In genomic region chr2:109612991-109613921, GRCh38 we compare ENCODE assay signal across 1 cellular context.
A peak's percentile ranks its signal among the peaks of the same experiment; 100 is the strongest.
TF ChIP-seq lines count a peak whose summit lies in the region.

No MANE protein-coding gene starts in this region.

TF ChIP-seq in HepG2, 621 proteins besides CTCF, POLR2A, EP300 and RAD21 (continued from another document and continues in another):
- TF ChIP-seq BCLAF1 (IDR thresholded peaks at IDR 0.05) (no peak), ZBTB7B (CRISPR knock-in tag; IDR thresholded peaks at IDR 0.05) (no peak), ZNF572 (CRISPR knock-in tag; IDR thresholded peaks at IDR 0.05) (no peak), UBTF (CRISPR knock-in tag; IDR thresholded peaks at IDR 0.05) (peak; percentile 79; the same call in 1 of the 2 replicates), CBX1 (IDR thresholded peaks at IDR 0.05; ENCODE audit: low read depth) (no peak), NFATC3 (CRISPR knock-in tag; IDR thresholded peaks at IDR 0.05) (no peak), SRSF4 (IDR thresholded peaks at IDR 0.05; ENCODE audit: low read depth, low read length, poor library complexity, severe bottlenecking) (no peak), HNF4G (IDR thresholded peaks at IDR 0.05; ENCODE audit: borderline replicate concordance, low read depth, low read length) (no peak), HNF4G (CRISPR knock-in tag; IDR thresholded peaks at IDR 0.05; ENCODE audit: borderline replicate concordance, low read depth) (no peak; the same call in 1 of the 2 replicates), ONECUT2 (CRISPR knock-in tag; IDR thresholded peaks at IDR 0.05) (no peak), ZNF616 (CRISPR knock-in tag; IDR thresholded peaks at IDR 0.05; ENCODE audit: low read depth) (peak; percentile 15; the same call in 1 of the 2 replicates), ZBED4 (CRISPR knock-in tag; IDR thresholded peaks at IDR 0.05; ENCODE audit: borderline replicate concordance) (peak; percentile 17; the same call in 1 of the 2 replicates), SRY (CRISPR knock-in tag; IDR thresholded peaks at IDR 0.05) (no peak), GABPA (IDR thresholded peaks at IDR 0.05; ENCODE audit: low read depth, low read length) (no peak), GABPA (CRISPR knock-in tag; IDR thresholded peaks at IDR 0.05; ENCODE audit: low read depth) (no peak; the same call in 1 of the 2 replicates), MBNL3 (CRISPR knock-in tag; conservative IDR thresholded peaks at IDR 0.05) (no peak), CBFB (CRISPR knock-in tag; IDR thresholded peaks at IDR 0.05) (no peak), POGZ (CRISPR knock-in tag; IDR thresholded peaks at IDR 0.05) (no peak), MXI1 (IDR thresholded peaks at IDR 0.05; ENCODE audit: borderline replicate concordance, low read depth, low read length) (0 out of 3 replicates have a peak, but pooled peaks have one; percentile 15), ZFP37 (CRISPR knock-in tag; IDR thresholded peaks at IDR 0.05; ENCODE audit: borderline replicate concordance) (no peak), SNAI1 (CRISPR knock-in tag; IDR thresholded peaks at IDR 0.05; ENCODE audit: borderline replicate concordance) (peak; percentile 31; the same call in 1 of the 2 replicates), HNF4A (CRISPR knock-in tag; IDR thresholded peaks at IDR 0.05) (peak; percentile 10; the same call in 1 of the 2 replicates), ZNF256 (CRISPR knock-in tag; conservative IDR thresholded peaks at IDR 0.05) (no peak; the same call in 1 of the 2 replicates), USF2 (IDR thresholded peaks at IDR 0.05; ENCODE audit: low read depth, low read length) (no peak), USF2 (CRISPR knock-in tag; IDR thresholded peaks at IDR 0.05; ENCODE audit: borderline replicate concordance) (no peak), DZIP1 (CRISPR knock-in tag; IDR thresholded peaks at IDR 0.05) (no peak), SCMH1 (CRISPR knock-in tag; IDR thresholded peaks at IDR 0.05; ENCODE audit: borderline replicate concordance) (no peak), ELK4 (CRISPR knock-in tag; IDR thresholded peaks at IDR 0.05; ENCODE audit: borderline replicate concordance) (no peak), PAXIP1 (CRISPR knock-in tag; conservative IDR thresholded peaks at IDR 0.05) (no peak), KDM6A (CRISPR knock-in tag; IDR thresholded peaks at IDR 0.05; ENCODE audit: low read depth) (no peak), GTF2F1 (IDR thresholded peaks at IDR 0.05; ENCODE audit: low read length) (no peak), U2AF1 (optimal IDR thresholded peaks at IDR 0.05; ENCODE audit: low read depth, low read length) (no peak), PAX8 (CRISPR knock-in tag; IDR thresholded peaks at IDR 0.05; ENCODE audit: borderline replicate concordance) (no peak), MXD1 (CRISPR knock-in tag; IDR thresholded peaks at IDR 0.05) (no peak; the same call in 1 of the 2 replicates), BHLHE40 (IDR thresholded peaks at IDR 0.05; ENCODE audit: low read length) (no peak), E2F1 (CRISPR knock-in tag; IDR thresholded peaks at IDR 0.05) (no peak), MAFF (IDR thresholded peaks at IDR 0.05; ENCODE audit: low read depth, low read length) (no peak), ZNF263 (CRISPR knock-in tag; IDR thresholded peaks at IDR 0.05) (peak; percentile 69), ZNF674 (CRISPR knock-in tag; IDR thresholded peaks at IDR 0.05; ENCODE audit: low read depth) (no peak), ATF7 (IDR thresholded peaks at IDR 0.05) (no peak), ATF7 (CRISPR knock-in tag; IDR thresholded peaks at IDR 0.05) (0 out of 2 replicates have a peak, but pooled peaks have one; percentile 5), PLRG1 (conservative IDR thresholded peaks at IDR 0.05) (no peak)
